In genomic region chr17:41117846-41118386, GRCh38 we compare ENCODE assay signal across 19 cellular contexts. TPM values are rescaled to one million over a fixed set of nuclear protein-coding genes. Genes with fewer than 3 reads are reported as not detected.
"Had no signal": no experiment of that assay in that cellular context is flagged by ENCODE, and none has a peak within 500 bp of the region (broad histone marks: within the 10 kb centered on the region; RNA-seq: fewer than 3 reads in every experiment).

TSS of gene KRTAP4-11 (minus strand) at chr17:41118373. CDS start at chr17:41118315, 58 bp downstream.

RNA-seq across cellular contexts. Expression of gene KRTAP4-11, which starts in this region (rescaled TPM):
- total RNA-seq: endodermal cell; esophagus mucosa; gastrocnemius medialis; glomerular endothelial cell; heart left ventricle; hepatocyte; kidney epithelial cell; left cardiac atrium; left lung; lung microvascular endothelial cell; mesenteric fat pad; myocyte; natural killer cell treated with Interleukin-12 subunit alpha and Interleukin-12 subunit beta and Interleukin-15 and Interleukin-18, amount 100 ng/mL, for 72 hours; pancreas; posterior vena cava; pulmonary artery endothelial cell; spleen; testis; urinary bladder had no signal
- polyA plus RNA-seq: heart left ventricle, hepatocyte, pancreas, spleen, urinary bladder had no signal
